Comparison of ENCODE assay signal across 8 cellular contexts in genomic region chr20:32580970-32581838, GRCh38. TPM values are rescaled to one million over a fixed set of nuclear protein-coding genes. Genes with fewer than 3 reads are reported as not detected.
DNase-seq lines count a peak whose midpoint lies in the region; ATAC-seq and TF ChIP-seq lines count a peak whose summit lies in the region.

No MANE protein-coding gene starts in this region.

- no peaks in the 10 kb centered on the region for H3K4me1 ChIP-seq in PC-9 (replicated peaks; ENCODE audit: insufficient read depth)

- no peak overlapping the region for H2AFZ ChIP-seq in PC-9

- peak; percentile 26 to 45 for ATAC-seq in naive thymus-derived CD8-positive, alpha-beta T cell
- ATAC-seq in HG02884 (IDR thresholded peaks at IDR 0.05; ENCODE audit: unreplicated experiment): no peak

- TF ChIP-seq CTCF in NB4 (IDR thresholded peaks at IDR 0.05; ENCODE audit: low read depth, low read length) (no peak), PC-9 (conservative IDR thresholded peaks at IDR 0.05) (no peak)

- H3K9me3 ChIP-seq in PC-9 (ENCODE audit: insufficient read depth, low read depth): no peaks in the 10 kb centered on the region

- H3K79me2 ChIP-seq in PC-9 (ENCODE audit: low read depth): peaks cover 11% of the 10 kb centered on the region; the same call in 1 of the 2 replicates

- BruUV-seq in PC-9 (replicated peaks; lab: Mats Ljungman, UMichigan): no TSS peak

- TF ChIP-seq POLR2A in NB4 (IDR thresholded peaks at IDR 0.05; ENCODE audit: extremely low read depth, insufficient read length): no peak

- intact Hi-C loops in PC-9 (cut with micrococcal nuclease; ENCODE audit: unreplicated experiment): no loop called here

- peak overlapping the region; percentile 74 to 93 (median 84) for H3K4me3 Mint-ChIP-seq in naive thymus-derived CD8-positive, alpha-beta T cell

- H3K36me3 Mint-ChIP-seq in naive thymus-derived CD8-positive, alpha-beta T cell: peaks cover 0 to 5% (median 0%) of the 10 kb centered on the region in 3 donors

- 0 out of 2 replicates have a peak, but pooled peaks cover 9% of the 10 kb centered on the region for H4K20me1 ChIP-seq in PC-9 (ENCODE audit: insufficient read depth)

- H3K27me3 ChIP-seq in PC-9 (ENCODE audit: insufficient read depth, low read depth): no peaks in the 10 kb centered on the region

- H3K27ac Mint-ChIP-seq in naive thymus-derived CD8-positive, alpha-beta T cell: peak overlapping the region; percentile 83 to 96 (median 94)

- peaks cover 30% of the 10 kb centered on the region for H3F3A ChIP-seq in PC-9 (ENCODE audit: insufficient read depth, low read depth)

- H3K4me3 ChIP-seq in NB4 (ENCODE audit: low read depth, low read length) (no peak overlapping the region), PC-9 (no peak overlapping the region)

- DNase-seq in GDM1 (lab: John Stamatoyannopoulos, UW) (peak; percentile 67), NB4 (ENCODE audit: low read depth) (peak; percentile 90), PC-9 (no peak), epidermal melanocyte (ENCODE audit: insufficient read length, low spot score) (no peak), COLO668 (lab: John Stamatoyannopoulos, UW; ENCODE audit: unreplicated experiment) (no peak)
- peak; percentile 30 for DNase-seq in activated naive CD4-positive, alpha-beta T cell treated with anti-CD3 and anti-CD28 coated beads, Interleukin-2, amount 50 U/mL, for 16 hours
- peak in 7 of 10 donors; percentile 22 to 57 (median 37) for DNase-seq in naive thymus-derived CD8-positive, alpha-beta T cell

- H3K4me2 ChIP-seq in PC-9: no peak overlapping the region

- H3K9me3 Mint-ChIP-seq in naive thymus-derived CD8-positive, alpha-beta T cell: no peaks in the 10 kb centered on the region

- no peak overlapping the region for H3K27ac ChIP-seq in PC-9

- H3K27me3 Mint-ChIP-seq in naive thymus-derived CD8-positive, alpha-beta T cell: no peaks in the 10 kb centered on the region

- no peaks in the 10 kb centered on the region for H3K36me3 ChIP-seq in PC-9 (ENCODE audit: low read depth)

- POLR2A ChIA-PET in naive thymus-derived CD8-positive, alpha-beta T cell (lab: Charles Lee): interaction anchor here (1.0 to 8.0 kb wide), 7 partner anchors 12 to 96 kb away, joined by 3 to 128 read pairs (median 4); no protein-coding TSS in a partner anchor
- POLR2A ChIA-PET in PC-9 (lab: Charles Lee; ENCODE audit: unreplicated experiment): interaction anchor here (0.6 kb wide), 1 partner anchor 97 kb away, joined by 9 read pairs; no protein-coding TSS in a partner anchor

- H3K9me2 ChIP-seq in PC-9 (ENCODE audit: insufficient read depth): no peaks in the 10 kb centered on the region

- peaks cover 9 to 56% (median 47%) of the 10 kb centered on the region in 4 donors for H3K4me1 Mint-ChIP-seq in naive thymus-derived CD8-positive, alpha-beta T cell

- CTCF ChIA-PET in PC-9 (lab: Charles Lee): no interaction called here

RNA-seq across cellular contexts. Expression of gene NOL4L, which starts 3.9 kb away (rescaled TPM):
- total RNA-seq in naive thymus-derived CD8-positive, alpha-beta T cell: 10 to 100 TPM; 65.7 to 66.1 TPM
- polyA plus RNA-seq in naive thymus-derived CD8-positive, alpha-beta T cell: 10 to 100 TPM; 10.0 to 21.5 (median 14.2) TPM
- total RNA-seq in PC-9 (2021): 40.9 and 44.0 TPM in 2 replicates

Comparison
In these comparisons a context has a peak if more than half of its experiments do, and no peak if none do; other contexts are left out.
1. DNase-seq: peak in GDM1 (single experiment), NB4 (single experiment), activated naive CD4-positive, alpha-beta T cell treated with anti-CD3 and anti-CD28 coated beads, Interleukin-2, amount 50 U/mL, for 16 hours (single experiment) and naive thymus-derived CD8-positive, alpha-beta T cell (7 of 10); none in PC-9 (0 of 2), epidermal melanocyte (single experiment) and COLO668 (single experiment).